1 cellular context compared by ENCODE assay signal in genomic region chr3:66495633-66496032, GRCh38.
TF ChIP-seq lines count a peak whose summit lies in the region.

No MANE protein-coding gene starts in this region.

TF ChIP-seq in HepG2, 621 proteins besides CTCF, POLR2A, EP300 and RAD21 (continued from another document and continues in another):
- TF ChIP-seq, protein P1, sequence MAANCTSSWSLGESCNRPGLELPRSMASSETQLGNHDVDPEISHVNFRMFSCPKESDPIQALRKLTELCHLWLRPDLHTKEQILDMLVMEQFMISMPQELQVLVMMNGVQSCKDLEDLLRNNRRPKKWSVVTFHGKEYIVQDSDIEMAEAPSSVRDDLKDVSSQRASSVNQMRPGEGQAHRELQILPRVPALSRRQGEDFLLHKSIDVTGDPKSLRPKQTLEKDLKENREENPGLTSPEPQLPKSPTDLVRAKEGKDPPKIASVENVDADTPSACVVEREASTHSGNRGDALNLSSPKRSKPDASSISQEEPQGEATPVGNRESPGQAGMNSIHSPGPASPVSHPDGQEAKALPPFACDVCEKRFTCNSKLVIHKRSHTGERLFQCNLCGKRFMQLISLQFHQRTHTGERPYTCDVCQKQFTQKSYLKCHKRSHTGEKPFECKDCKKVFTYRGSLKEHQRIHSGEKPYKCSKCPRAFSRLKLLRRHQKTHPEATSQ (CRISPR knock-in tag; IDR thresholded peaks at IDR 0.05; ENCODE audit: borderline replicate concordance) = no peak
- TF ChIP-seq GATAD1 (CRISPR knock-in tag; IDR thresholded peaks at IDR 0.05) = no peak
- no peak for TF ChIP-seq SRSF1 (optimal IDR thresholded peaks at IDR 0.05; ENCODE audit: low read depth, low read length)
- peak; percentile 54 for TF ChIP-seq SALL1 (CRISPR knock-in tag; IDR thresholded peaks at IDR 0.05)
- TF ChIP-seq, protein P2, sequence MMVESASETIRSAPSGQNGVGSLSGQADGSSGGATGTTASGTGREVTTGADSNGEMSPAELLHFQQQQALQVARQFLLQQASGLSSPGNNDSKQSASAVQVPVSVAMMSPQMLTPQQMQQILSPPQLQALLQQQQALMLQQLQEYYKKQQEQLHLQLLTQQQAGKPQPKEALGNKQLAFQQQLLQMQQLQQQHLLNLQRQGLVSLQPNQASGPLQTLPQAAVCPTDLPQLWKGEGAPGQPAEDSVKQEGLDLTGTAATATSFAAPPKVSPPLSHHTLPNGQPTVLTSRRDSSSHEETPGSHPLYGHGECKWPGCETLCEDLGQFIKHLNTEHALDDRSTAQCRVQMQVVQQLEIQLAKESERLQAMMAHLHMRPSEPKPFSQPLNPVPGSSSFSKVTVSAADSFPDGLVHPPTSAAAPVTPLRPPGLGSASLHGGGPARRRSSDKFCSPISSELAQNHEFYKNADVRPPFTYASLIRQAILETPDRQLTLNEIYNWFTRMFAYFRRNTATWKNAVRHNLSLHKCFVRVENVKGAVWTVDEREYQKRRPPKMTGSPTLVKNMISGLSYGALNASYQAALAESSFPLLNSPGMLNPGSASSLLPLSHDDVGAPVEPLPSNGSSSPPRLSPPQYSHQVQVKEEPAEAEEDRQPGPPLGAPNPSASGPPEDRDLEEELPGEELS (CRISPR knock-in tag; IDR thresholded peaks at IDR 0.05) = no peak
- no peak for TF ChIP-seq FLYWCH1 (CRISPR knock-in tag; IDR thresholded peaks at IDR 0.05)
- TF ChIP-seq POLR2AphosphoS2 (IDR thresholded peaks at IDR 0.05; ENCODE audit: low read depth, low read length) = no peak
- TF ChIP-seq, protein P3, sequence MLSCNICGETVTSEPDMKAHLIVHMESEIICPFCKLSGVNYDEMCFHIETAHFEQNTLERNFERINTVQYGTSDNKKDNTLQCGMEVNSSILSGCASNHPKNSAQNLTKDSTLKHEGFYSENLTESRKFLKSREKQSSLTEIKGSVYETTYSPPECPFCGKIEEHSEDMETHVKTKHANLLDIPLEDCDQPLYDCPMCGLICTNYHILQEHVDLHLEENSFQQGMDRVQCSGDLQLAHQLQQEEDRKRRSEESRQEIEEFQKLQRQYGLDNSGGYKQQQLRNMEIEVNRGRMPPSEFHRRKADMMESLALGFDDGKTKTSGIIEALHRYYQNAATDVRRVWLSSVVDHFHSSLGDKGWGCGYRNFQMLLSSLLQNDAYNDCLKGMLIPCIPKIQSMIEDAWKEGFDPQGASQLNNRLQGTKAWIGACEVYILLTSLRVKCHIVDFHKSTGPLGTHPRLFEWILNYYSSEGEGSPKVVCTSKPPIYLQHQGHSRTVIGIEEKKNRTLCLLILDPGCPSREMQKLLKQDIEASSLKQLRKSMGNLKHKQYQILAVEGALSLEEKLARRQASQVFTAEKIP (CRISPR knock-in tag; IDR thresholded peaks at IDR 0.05; ENCODE audit: borderline replicate concordance) = no peak
- TF ChIP-seq EHMT2 (IDR thresholded peaks at IDR 0.05; ENCODE audit: borderline replicate concordance, low read depth, low read length) = no peak
- TF ChIP-seq, protein P4, sequence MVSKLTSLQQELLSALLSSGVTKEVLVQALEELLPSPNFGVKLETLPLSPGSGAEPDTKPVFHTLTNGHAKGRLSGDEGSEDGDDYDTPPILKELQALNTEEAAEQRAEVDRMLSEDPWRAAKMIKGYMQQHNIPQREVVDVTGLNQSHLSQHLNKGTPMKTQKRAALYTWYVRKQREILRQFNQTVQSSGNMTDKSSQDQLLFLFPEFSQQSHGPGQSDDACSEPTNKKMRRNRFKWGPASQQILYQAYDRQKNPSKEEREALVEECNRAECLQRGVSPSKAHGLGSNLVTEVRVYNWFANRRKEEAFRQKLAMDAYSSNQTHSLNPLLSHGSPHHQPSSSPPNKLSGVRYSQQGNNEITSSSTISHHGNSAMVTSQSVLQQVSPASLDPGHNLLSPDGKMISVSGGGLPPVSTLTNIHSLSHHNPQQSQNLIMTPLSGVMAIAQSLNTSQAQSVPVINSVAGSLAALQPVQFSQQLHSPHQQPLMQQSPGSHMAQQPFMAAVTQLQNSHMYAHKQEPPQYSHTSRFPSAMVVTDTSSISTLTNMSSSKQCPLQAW (CRISPR knock-in tag; IDR thresholded peaks at IDR 0.05) = no peak
- TF ChIP-seq ZNF136 (CRISPR knock-in tag; IDR thresholded peaks at IDR 0.05; ENCODE audit: low read depth) = no peak
- TF ChIP-seq ZNF816 (CRISPR knock-in tag; IDR thresholded peaks at IDR 0.05; ENCODE audit: borderline replicate concordance) = no peak
- TF ChIP-seq MTERF4 (CRISPR knock-in tag; IDR thresholded peaks at IDR 0.05) = no peak
- TF ChIP-seq YEATS2 (CRISPR knock-in tag; IDR thresholded peaks at IDR 0.05; ENCODE audit: borderline replicate concordance) = no peak
- TF ChIP-seq, protein P5, sequence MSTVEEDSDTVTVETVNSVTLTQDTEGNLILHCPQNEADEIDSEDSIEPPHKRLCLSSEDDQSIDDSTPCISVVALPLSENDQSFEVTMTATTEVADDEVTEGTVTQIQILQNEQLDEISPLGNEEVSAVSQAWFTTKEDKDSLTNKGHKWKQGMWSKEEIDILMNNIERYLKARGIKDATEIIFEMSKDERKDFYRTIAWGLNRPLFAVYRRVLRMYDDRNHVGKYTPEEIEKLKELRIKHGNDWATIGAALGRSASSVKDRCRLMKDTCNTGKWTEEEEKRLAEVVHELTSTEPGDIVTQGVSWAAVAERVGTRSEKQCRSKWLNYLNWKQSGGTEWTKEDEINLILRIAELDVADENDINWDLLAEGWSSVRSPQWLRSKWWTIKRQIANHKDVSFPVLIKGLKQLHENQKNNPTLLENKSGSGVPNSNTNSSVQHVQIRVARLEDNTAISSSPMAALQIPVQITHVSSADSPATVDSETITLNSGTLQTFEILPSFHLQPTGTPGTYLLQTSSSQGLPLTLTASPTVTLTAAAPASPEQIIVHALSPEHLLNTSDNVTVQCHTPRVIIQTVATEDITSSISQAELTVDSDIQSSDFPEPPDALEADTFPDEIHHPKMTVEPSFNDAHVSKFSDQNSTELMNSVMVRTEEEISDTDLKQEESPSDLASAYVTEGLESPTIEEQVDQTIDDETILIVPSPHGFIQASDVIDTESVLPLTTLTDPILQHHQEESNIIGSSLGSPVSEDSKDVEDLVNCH (CRISPR knock-in tag; IDR thresholded peaks at IDR 0.05) = no peak
- TF ChIP-seq BHLHE40 (IDR thresholded peaks at IDR 0.05; ENCODE audit: low read length) = no peak
- TF ChIP-seq ZFP36L1 (CRISPR knock-in tag; IDR thresholded peaks at IDR 0.05) = no peak
- TF ChIP-seq BRCA1 (CRISPR knock-in tag; IDR thresholded peaks at IDR 0.05) = no peak
- no peak for TF ChIP-seq ZNF34 (CRISPR knock-in tag; IDR thresholded peaks at IDR 0.05; ENCODE audit: borderline replicate concordance)
- TF ChIP-seq, protein P6, sequence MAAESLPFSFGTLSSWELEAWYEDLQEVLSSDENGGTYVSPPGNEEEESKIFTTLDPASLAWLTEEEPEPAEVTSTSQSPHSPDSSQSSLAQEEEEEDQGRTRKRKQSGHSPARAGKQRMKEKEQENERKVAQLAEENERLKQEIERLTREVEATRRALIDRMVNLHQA (CRISPR knock-in tag; IDR thresholded peaks at IDR 0.05) = no peak
- TF ChIP-seq RXRA (CRISPR knock-in tag; IDR thresholded peaks at IDR 0.05) = peak; percentile 79
- TF ChIP-seq, protein P7, sequence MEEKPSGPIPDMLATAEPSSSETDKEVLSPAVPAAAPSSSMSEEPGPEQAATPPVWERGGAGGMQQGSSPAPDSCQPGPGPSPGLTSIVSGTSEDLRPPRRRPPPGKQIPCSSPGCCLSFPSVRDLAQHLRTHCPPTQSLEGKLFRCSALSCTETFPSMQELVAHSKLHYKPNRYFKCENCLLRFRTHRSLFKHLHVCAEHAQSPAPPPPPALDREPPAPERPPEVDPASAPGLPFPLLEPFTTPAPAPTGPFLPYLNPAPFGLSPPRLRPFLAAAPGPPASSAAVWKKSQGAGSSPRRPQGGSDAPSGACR (CRISPR knock-in tag; IDR thresholded peaks at IDR 0.05) = no peak
- no peak for TF ChIP-seq ZNF484 (CRISPR knock-in tag; IDR thresholded peaks at IDR 0.05; ENCODE audit: borderline replicate concordance, low read depth)
- no peak for TF ChIP-seq TBX2 (CRISPR knock-in tag; IDR thresholded peaks at IDR 0.05; ENCODE audit: borderline replicate concordance)
- TF ChIP-seq CREB1 (IDR thresholded peaks at IDR 0.05) = no peak
- no peak for TF ChIP-seq CREB1 (CRISPR knock-in tag; IDR thresholded peaks at IDR 0.05)
- TF ChIP-seq XRCC5 (optimal IDR thresholded peaks at IDR 0.05; ENCODE audit: low read length) = peak; percentile 17
- no peak for TF ChIP-seq PAF1 (CRISPR knock-in tag; IDR thresholded peaks at IDR 0.05)
- no peak for TF ChIP-seq TEAD2 (CRISPR knock-in tag; IDR thresholded peaks at IDR 0.05)
- no peak for TF ChIP-seq SSRP1 (CRISPR knock-in tag; IDR thresholded peaks at IDR 0.05)
- TF ChIP-seq, protein P8, sequence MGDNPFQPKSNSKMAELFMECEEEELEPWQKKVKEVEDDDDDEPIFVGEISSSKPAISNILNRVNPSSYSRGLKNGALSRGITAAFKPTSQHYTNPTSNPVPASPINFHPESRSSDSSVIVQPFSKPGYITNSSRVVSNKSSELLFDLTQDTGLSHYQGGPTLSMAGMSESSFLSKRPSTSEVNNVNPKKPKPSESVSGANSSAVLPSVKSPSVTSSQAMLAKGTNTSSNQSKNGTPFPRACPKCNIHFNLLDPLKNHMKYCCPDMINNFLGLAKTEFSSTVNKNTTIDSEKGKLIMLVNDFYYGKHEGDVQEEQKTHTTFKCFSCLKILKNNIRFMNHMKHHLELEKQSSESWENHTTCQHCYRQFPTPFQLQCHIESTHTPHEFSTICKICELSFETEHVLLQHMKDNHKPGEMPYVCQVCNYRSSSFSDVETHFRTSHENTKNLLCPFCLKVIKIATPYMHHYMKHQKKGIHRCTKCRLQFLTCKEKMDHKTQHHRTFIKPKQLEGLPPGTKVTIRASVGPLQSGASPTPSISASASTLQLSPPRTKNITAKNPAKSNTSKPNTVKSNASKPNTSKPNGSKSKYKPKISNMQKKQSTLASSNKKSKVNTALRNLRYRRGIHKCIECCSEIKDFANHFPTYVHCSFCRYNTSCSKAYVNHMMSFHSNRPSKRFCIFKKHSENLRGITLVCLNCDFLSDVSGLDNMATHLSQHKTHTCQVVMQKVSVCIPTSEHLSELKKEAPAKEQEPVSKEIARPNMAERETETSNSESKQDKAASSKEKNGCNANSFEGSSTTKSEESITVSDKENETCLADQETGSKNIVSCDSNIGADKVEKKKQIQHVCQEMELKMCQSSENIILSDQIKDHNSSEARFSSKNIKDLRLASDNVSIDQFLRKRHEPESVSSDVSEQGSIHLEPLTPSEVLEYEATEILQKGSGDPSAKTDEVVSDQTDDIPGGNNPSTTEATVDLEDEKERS (CRISPR knock-in tag; IDR thresholded peaks at IDR 0.05) = no peak
- no peak for TF ChIP-seq SOX6 (IDR thresholded peaks at IDR 0.05)
- TF ChIP-seq SOX6 (CRISPR knock-in tag; IDR thresholded peaks at IDR 0.05) = peak; percentile 45; the same call in 1 of the 2 replicates
- TF ChIP-seq ZBTB49 (CRISPR knock-in tag; IDR thresholded peaks at IDR 0.05; ENCODE audit: borderline replicate concordance) = no peak
- no peak for TF ChIP-seq MLXIP (CRISPR knock-in tag; IDR thresholded peaks at IDR 0.05; ENCODE audit: borderline replicate concordance)
- no peak for TF ChIP-seq ZNF354B (CRISPR knock-in tag; IDR thresholded peaks at IDR 0.05)
- TF ChIP-seq SNAPC2 (CRISPR knock-in tag; IDR thresholded peaks at IDR 0.05) = no peak
- TF ChIP-seq SMC3 (IDR thresholded peaks at IDR 0.05; ENCODE audit: low read length) = peak; percentile 7; the same call in 1 of the 2 replicates
- no peak for TF ChIP-seq ZBTB8A (CRISPR knock-in tag; IDR thresholded peaks at IDR 0.05; ENCODE audit: borderline replicate concordance, low read depth)
- no peak for TF ChIP-seq CENPT (CRISPR knock-in tag; IDR thresholded peaks at IDR 0.05; ENCODE audit: low read depth)
- TF ChIP-seq DMAP1 (CRISPR knock-in tag; IDR thresholded peaks at IDR 0.05) = no peak
- no peak for TF ChIP-seq NFATC3 (CRISPR knock-in tag; IDR thresholded peaks at IDR 0.05)
- no peak for TF ChIP-seq ZNF446 (CRISPR knock-in tag; IDR thresholded peaks at IDR 0.05)
- TF ChIP-seq CAMTA2 (CRISPR knock-in tag; IDR thresholded peaks at IDR 0.05; ENCODE audit: borderline replicate concordance) = no peak
- TF ChIP-seq FOXA3 (CRISPR knock-in tag; IDR thresholded peaks at IDR 0.05) = no peak
- TF ChIP-seq NR3C1 (CRISPR knock-in tag; IDR thresholded peaks at IDR 0.05) = no peak
- TF ChIP-seq NR2F2 (IDR thresholded peaks at IDR 0.05; ENCODE audit: borderline replicate concordance, low read depth) = peak; percentile 49; the same call in 1 of the 2 replicates
- TF ChIP-seq NFIB (CRISPR knock-in tag; IDR thresholded peaks at IDR 0.05; ENCODE audit: borderline replicate concordance) = no peak
